Comparison of ENCODE assay signal across 21 cellular contexts in the genomic region with DNA sequence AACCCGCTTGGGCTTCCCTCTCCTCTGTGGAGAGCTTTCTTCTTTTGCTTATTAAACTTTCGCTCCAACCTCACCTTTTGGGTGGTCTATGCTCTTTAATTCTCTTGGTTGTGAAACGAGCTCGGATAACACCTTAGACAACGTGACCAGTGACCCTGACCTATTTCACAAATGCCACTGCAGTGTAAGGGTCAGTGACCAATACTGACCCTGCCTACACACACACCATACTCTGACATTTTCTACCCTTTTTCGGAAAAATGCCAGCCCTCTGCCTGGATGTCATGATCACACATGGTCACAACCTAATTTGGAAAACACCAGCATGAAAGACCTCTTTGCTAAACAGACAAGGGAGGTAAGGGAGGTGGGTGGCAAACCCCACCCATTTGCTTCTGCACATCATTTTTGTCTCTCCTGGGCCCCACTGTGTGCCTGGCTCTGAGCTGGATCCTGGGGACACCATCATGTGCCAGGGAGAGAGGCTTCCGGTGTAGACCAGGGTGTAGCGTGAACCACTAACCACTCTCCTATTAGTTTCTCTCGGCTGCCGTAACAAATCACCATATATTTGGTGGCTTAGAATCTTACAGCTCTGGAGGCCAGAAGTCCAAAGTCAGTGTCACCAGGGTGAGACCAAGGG. TPM values are rescaled to one million over a fixed set of nuclear protein-coding genes. Genes with fewer than 3 reads are reported as not detected.
"Had no signal": no experiment of that assay in that cellular context is flagged by ENCODE, and none has a peak within 500 bp of the region (broad histone marks: within the 10 kb centered on the region; RNA-seq: fewer than 3 reads in every experiment).

No MANE protein-coding gene starts in this region.

- H3K4me1 ChIP-seq: transverse colon had no signal

- FAIRE-seq: astrocyte, frontal cortex, small intestine had no signal

- H3K9me3 ChIP-seq: heart right ventricle, neutrophil, transverse colon, vagina had no signal

- H3K27me3 ChIP-seq: heart right ventricle, neutrophil, transverse colon, vagina had no signal

- H3K27ac ChIP-seq: epithelial cell of prostate, heart right ventricle, neutrophil, SK-N-MC, transverse colon, vagina had no signal

- H3K4me3 ChIP-seq: heart right ventricle, SK-N-MC, transverse colon, vagina had no signal

- ATAC-seq: activated T-cell treated with anti-CD3 and anti-CD28 coated beads, Interleukin-2, amount 50 U/mL, for 72 hours; effector memory CD8-positive, alpha-beta T cell; heart right ventricle; left cardiac atrium; stimulated activated naive CD8-positive, alpha-beta T cell treated with anti-CD3 and anti-CD28 coated beads, Interleukin-15, Interleukin-2, amounts not matched to agents 100 U/mL and 50 U/mL, for 24 hours had no signal

- H3K36me3 ChIP-seq: vagina had no signal

- DNase-seq: activated CD8-positive, alpha-beta memory T cell treated with anti-CD3 and anti-CD28 coated beads, Interleukin-2, amount 50 U/mL, for 48 hours; activated naive CD4-positive, alpha-beta T cell; activated T-cell treated with anti-CD3 and anti-CD28 coated beads, Interleukin-2, amount 50 U/mL, for 72 hours; dermis blood vessel endothelial cell; effector memory CD8-positive, alpha-beta T cell; heart right ventricle; small intestine; stimulated activated CD4-positive, alpha-beta T cell treated with anti-CD3 and anti-CD28 coated beads, Interleukin-4, amount 100 ng/mL, for 4 hours; stimulated activated CD8-positive, alpha-beta memory T cell treated with anti-CD3 and anti-CD28 coated beads, Interleukin-4, amount 100 ng/mL, for 48 hours; stimulated activated naive CD8-positive, alpha-beta T cell treated with anti-CD3 and anti-CD28 coated beads, Interleukin-15, Interleukin-2, amounts not matched to agents 100 U/mL and 50 U/mL, for 24 hours; transverse colon had no signal

RNA-seq across cellular contexts. Expression of gene CLDND2, which starts 12.5 kb away (rescaled TPM):
- total RNA-seq: chondrocyte, dermis blood vessel endothelial cell, frontal cortex, lung microvascular endothelial cell, transverse colon, vagina had no signal

RNA-seq across cellular contexts. Expression of gene NKG7, which starts 16.2 kb away (rescaled TPM):
- total RNA-seq: astrocyte, chondrocyte, dermis blood vessel endothelial cell, frontal cortex, lung microvascular endothelial cell had no signal

RNA-seq across cellular contexts. Expression of gene LIM2, which starts 31.5 kb away (rescaled TPM):
- total RNA-seq: astrocyte, chondrocyte, dermis blood vessel endothelial cell, frontal cortex, heart right ventricle, left cardiac atrium, lung microvascular endothelial cell, transverse colon, vagina had no signal
- polyA plus RNA-seq: adipose tissue, heart right ventricle, small intestine had no signal
